ENCODE assay signal across 8 cellular contexts in genomic region chr12:55727643-55728184, GRCh38. TPM values are rescaled to one million over a fixed set of nuclear protein-coding genes. Genes with fewer than 3 reads are reported as not detected.
DNase-seq lines count a peak whose midpoint lies in the region; ATAC-seq and TF ChIP-seq lines count a peak whose summit lies in the region.

No MANE protein-coding gene starts in this region.

- H3K4me1 ChIP-seq in CD8-positive, alpha-beta T cell (ENCODE audit: insufficient read depth, low read length): peaks cover 31% of the 10 kb centered on the region
- H3K4me1 ChIP-seq in Loucy (ENCODE audit: insufficient read depth, low read length, poor library complexity, severe bottlenecking): peaks cover 38% of the 10 kb centered on the region
- H3K4me1 ChIP-seq in body of pancreas: peaks cover 57% of the 10 kb centered on the region
- H3K4me1 ChIP-seq in stomach: peaks cover 58 to 72% (median 66%) of the 10 kb centered on the region in 4 donors

- H3K4me3 Mint-ChIP-seq in CD8-positive, alpha-beta T cell: peak overlapping the region; percentile 79

- peaks cover 12% of the 10 kb centered on the region for H3F3A ChIP-seq in Loucy (ENCODE audit: low read depth)

- TF ChIP-seq CTCF in CD8-positive, alpha-beta T cell (IDR thresholded peaks at IDR 0.05): no peak
- TF ChIP-seq CTCF in Loucy (conservative IDR thresholded peaks at IDR 0.05; ENCODE audit: low read length) (no peak), body of pancreas (IDR thresholded peaks at IDR 0.05) (no peak), stomach (IDR thresholded peaks at IDR 0.05) (no peak)

- DNase-seq in CD8-positive, alpha-beta T cell: no peak
- DNase-seq in body of pancreas (peak; percentile 70 to 84 (median 82)), kidney glomerular epithelial cell (lab: John Stamatoyannopoulos, UW) (peak; percentile 71), stomach (peak; percentile 75), SKM-1 treated with dmso at 0.1 percent for 144 hours (lab: John Stamatoyannopoulos, UW; ENCODE audit: unreplicated experiment) (no peak), NCI-H2227 treated with DMSO at 0.1 percent for 48 hours (lab: John Stamatoyannopoulos, UW) (no peak)

- H3K27me3 Mint-ChIP-seq in CD8-positive, alpha-beta T cell (ENCODE audit: low read depth): no peaks in the 10 kb centered on the region

- peak overlapping the region; percentile 86 for H3K27ac Mint-ChIP-seq in CD8-positive, alpha-beta T cell

- no peaks in the 10 kb centered on the region for H3K9me3 ChIP-seq in CD8-positive, alpha-beta T cell (ENCODE audit: low read length)
- H3K9me3 ChIP-seq in Loucy (ENCODE audit: insufficient read depth, low read depth, low read length) (no peaks in the 10 kb centered on the region), body of pancreas (no peaks in the 10 kb centered on the region), stomach (no peaks in the 10 kb centered on the region)

- H3K4me2 ChIP-seq in Loucy (ENCODE audit: low read depth, low read length, poor library complexity, severe bottlenecking): peak overlapping the region; percentile 76

- POLR2A ChIA-PET in CD8-positive, alpha-beta T cell (lab: Charles Lee): interaction anchor here (1.0 kb wide), 1 partner anchor 10 kb away, joined by 3 read pairs; no protein-coding TSS in a partner anchor

- ATAC-seq in CD8-positive, alpha-beta T cell: no peak
- ATAC-seq in body of pancreas (peak; percentile 10), GM21528 (IDR thresholded peaks at IDR 0.05; ENCODE audit: low FRiP score, unreplicated experiment) (no peak)

- peak overlapping the region; percentile 14 for H3K27ac ChIP-seq in CD8-positive, alpha-beta T cell (ENCODE audit: low read depth, low read length)
- peak overlapping the region; percentile 90 to 96 (median 95) for H3K27ac ChIP-seq in body of pancreas
- H3K27ac ChIP-seq in stomach: peak overlapping the region; percentile 94 to 100 (median 99)

- TF ChIP-seq POLR2A in body of pancreas (IDR thresholded peaks at IDR 0.05): peak in 1 of 3 donors; percentile 40
- TF ChIP-seq POLR2A in stomach (IDR thresholded peaks at IDR 0.05): no peak

- H2AFZ ChIP-seq in Loucy (ENCODE audit: low read length): no peak overlapping the region

- TF ChIP-seq EP300 in stomach (IDR thresholded peaks at IDR 0.05): no peak

- peaks cover 23% of the 10 kb centered on the region for H4K20me1 ChIP-seq in Loucy (ENCODE audit: insufficient read depth, low read length, poor library complexity, severe bottlenecking)

- intact Hi-C loops in CD8-positive, alpha-beta T cell (cut with DNase I, micrococcal nuclease): loop anchor here in 1 of 2 experiments (1.0 to 2.0 kb wide), 2 partner anchors 11 to 301 kb away; partner anchors contain the start of gene BLOC1S1
- intact Hi-C loops in body of pancreas (cut with DNase I) (no loop called here), stomach (cut with DNase I; ENCODE audit: low total_unique reads) (no loop called here)

- H3K9me3 Mint-ChIP-seq in CD8-positive, alpha-beta T cell: no peaks in the 10 kb centered on the region

- peaks cover 48% of the 10 kb centered on the region for H3K4me1 Mint-ChIP-seq in CD8-positive, alpha-beta T cell (ENCODE audit: low read depth)

- H3K9me2 ChIP-seq in Loucy (replicated peaks; ENCODE audit: low read depth, low read length): no peaks in the 10 kb centered on the region

- CTCF ChIA-PET in CD8-positive, alpha-beta T cell (lab: Charles Lee): interaction anchor here (0.7 to 3.7 kb wide), 3 partner anchors 10 to 320 kb away, joined by 3 to 31 read pairs (median 3); no protein-coding TSS in a partner anchor

- peaks cover 49% of the 10 kb centered on the region for H3K79me2 ChIP-seq in Loucy (ENCODE audit: insufficient read depth, low read length)

- peak overlapping the region; percentile 60 for H3K4me3 ChIP-seq in CD8-positive, alpha-beta T cell (ENCODE audit: low read depth, low read length)
- H3K4me3 ChIP-seq in Loucy (ENCODE audit: low read length, poor library complexity, severe bottlenecking) (peak overlapping the region; percentile 80), body of pancreas (peak overlapping the region; percentile 31 to 77), stomach (peak overlapping the region; percentile 75 to 96 (median 91))

- no peaks in the 10 kb centered on the region for H3K36me3 ChIP-seq in CD8-positive, alpha-beta T cell (ENCODE audit: insufficient read depth, low read length)
- H3K36me3 ChIP-seq in Loucy (ENCODE audit: insufficient read depth, low read length): peaks cover 7% of the 10 kb centered on the region; the same call in 1 of the 2 replicates
- peaks cover 0 to 7% of the 10 kb centered on the region in 2 donors for H3K36me3 ChIP-seq in body of pancreas (replicated peaks in 1 of 2; ENCODE audit: insufficient read depth in 1 of 2, low read depth in 2 of 2)
- peaks cover 31 to 46% (median 40%) of the 10 kb centered on the region in 4 donors for H3K36me3 ChIP-seq in stomach

- 1 to 3% methylated on average over 9 of the region's 9 CpGs for WGBS in body of pancreas, 2 donors
- WGBS in stomach, 5 donors: 5 to 14% (median 7%) methylated on average over 9 of the region's 9 CpGs

- peaks cover 16% of the 10 kb centered on the region for H3K36me3 Mint-ChIP-seq in CD8-positive, alpha-beta T cell

- H3K9ac ChIP-seq in Loucy (ENCODE audit: low read depth, low read length, poor library complexity, severe bottlenecking): peak overlapping the region; percentile 94

- no peaks in the 10 kb centered on the region for H3K27me3 ChIP-seq in CD8-positive, alpha-beta T cell (ENCODE audit: insufficient read depth, low read length)
- H3K27me3 ChIP-seq in Loucy (ENCODE audit: insufficient read depth, low read length, poor library complexity, severe bottlenecking): no peaks in the 10 kb centered on the region
- H3K27me3 ChIP-seq in body of pancreas: no peaks in the 10 kb centered on the region
- H3K27me3 ChIP-seq in stomach: no peaks in the 10 kb centered on the region

RNA-seq across cellular contexts. Expression of gene CD63, which starts 1.1 kb away (rescaled TPM):
- 10 to 100 TPM; 27.0 to 33.8 TPM for total RNA-seq in CD8-positive, alpha-beta T cell
- 100 to 1,000 TPM; 341 to 511 TPM for total RNA-seq in body of pancreas
- total RNA-seq in stomach: 1,000 to 10,000 TPM in 1 of 5 donors, 100 to 1,000 TPM in 3, 10 to 100 TPM in 1; 71.2 to 1,329 (median 399) TPM
- 100 to 1,000 TPM; 455 to 899 (median 803) TPM for polyA plus RNA-seq in stomach

RNA-seq across cellular contexts. Expression of gene RDH5, which starts 7.5 kb away (rescaled TPM):
- total RNA-seq in CD8-positive, alpha-beta T cell: 1 to 10 TPM; 5.5 to 7.8 TPM
- total RNA-seq in body of pancreas (10 to 100 TPM in 1 of 2 donors, 1 to 10 TPM in 1; 4.2 to 20.4 TPM), stomach (10 to 100 TPM in 3 of 5 donors, 1 to 10 TPM in 2; 4.0 to 41.2 (median 19.3) TPM)
- 10 to 100 TPM in 1 of 3 donors, 1 to 10 TPM in 2; 3.2 to 10.3 (median 9.7) TPM for polyA plus RNA-seq in stomach

RNA-seq across cellular contexts. Expression of gene BLOC1S1, which starts 11.9 kb away (rescaled TPM):
- total RNA-seq in CD8-positive, alpha-beta T cell: 10 to 100 TPM; 29.4 to 29.6 TPM
- 100 to 1,000 TPM in 1 of 2 donors, 10 to 100 TPM in 1; 86.1 to 105 TPM for total RNA-seq in body of pancreas
- total RNA-seq in stomach: 100 to 1,000 TPM in 3 of 5 donors, 10 to 100 TPM in 2; 12.8 to 392 (median 114) TPM
- 100 to 1,000 TPM; 349 to 451 (median 411) TPM for polyA plus RNA-seq in stomach

RNA-seq across cellular contexts. Expression of gene GDF11, which starts 15.2 kb away (rescaled TPM):
- 1 to 10 TPM; 4.3 to 4.6 TPM for total RNA-seq in CD8-positive, alpha-beta T cell
- total RNA-seq in body of pancreas: under 1 TPM; 0.33 to 0.78 TPM
- total RNA-seq in stomach: 1 to 10 TPM in 3 of 5 donors, under 1 TPM in 2; 0.29 to 4.6 (median 1.7) TPM
- 1 to 10 TPM; 1.1 to 6.5 (median 3.5) TPM for polyA plus RNA-seq in stomach

RNA-seq across cellular contexts. Expression of gene ITGA7, which starts 20.0 kb away (rescaled TPM):
- 1 to 10 TPM; 1.0 to 1.1 TPM for total RNA-seq in CD8-positive, alpha-beta T cell
- 10 to 100 TPM; 11.4 to 52.1 TPM for total RNA-seq in body of pancreas
- total RNA-seq in stomach: 100 to 1,000 TPM in 1 of 5 donors, 10 to 100 TPM in 4; 10.3 to 188 (median 58.0) TPM
- 10 to 100 TPM in 1 of 3 donors, 1 to 10 TPM in 2; 3.5 to 40.6 (median 5.8) TPM for polyA plus RNA-seq in stomach

Comparison
In these comparisons a context has a peak if more than half of its experiments do, and no peak if none do; other contexts are left out.
1. DNase-seq: peak in body of pancreas (4 of 4), kidney glomerular epithelial cell (single experiment) and stomach (single experiment); none in CD8-positive, alpha-beta T cell (0 of 7), SKM-1 treated with dmso at 0.1 percent for 144 hours (single experiment) and NCI-H2227 treated with DMSO at 0.1 percent for 48 hours (single experiment).
2. H3K27ac ChIP-seq: peak in every context shown above with its lines; median percentile 99 in stomach; 95 in body of pancreas; 14 in CD8-positive, alpha-beta T cell.
3. Peak in every context shown above with its lines, with median percentiles within 50 percentile points of each other: H3K4me3 ChIP-seq.